ENCODE assay signal across 1 cellular context in the genomic region with DNA sequence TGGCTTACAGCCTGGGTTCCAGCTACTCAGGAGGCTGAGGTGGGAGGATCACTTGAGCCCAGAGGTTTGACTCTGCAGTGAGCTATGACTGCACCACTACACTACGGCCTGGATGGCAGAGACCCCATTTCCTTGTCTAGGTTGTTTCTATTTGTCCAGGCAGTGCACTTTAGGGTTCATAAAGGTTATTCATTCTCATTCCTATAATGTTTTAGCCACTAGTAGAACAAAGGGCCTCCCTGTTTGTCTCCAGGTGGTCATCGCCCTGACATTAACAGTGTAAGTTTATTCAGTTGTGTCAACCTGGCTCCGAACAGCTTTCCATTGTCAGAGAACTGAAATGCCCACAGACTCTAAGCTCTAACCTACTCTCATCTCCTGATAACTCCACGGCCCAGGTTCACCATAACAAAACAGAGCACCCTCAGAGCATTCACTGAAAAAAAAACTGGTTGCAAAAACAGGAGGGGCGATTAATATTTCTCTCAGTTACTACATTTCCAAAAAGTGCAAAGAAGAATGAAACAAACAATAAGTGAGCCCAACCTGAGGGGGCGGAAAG.
A peak's percentile ranks its signal among the peaks of the same experiment; 100 is the strongest.
TF ChIP-seq lines count a peak whose summit lies in the region.

No MANE protein-coding gene starts in this region.

TF ChIP-seq in HepG2, 621 proteins besides CTCF, POLR2A, EP300 and RAD21 (continued from another document and continues in another):
- TF ChIP-seq, protein P1, sequence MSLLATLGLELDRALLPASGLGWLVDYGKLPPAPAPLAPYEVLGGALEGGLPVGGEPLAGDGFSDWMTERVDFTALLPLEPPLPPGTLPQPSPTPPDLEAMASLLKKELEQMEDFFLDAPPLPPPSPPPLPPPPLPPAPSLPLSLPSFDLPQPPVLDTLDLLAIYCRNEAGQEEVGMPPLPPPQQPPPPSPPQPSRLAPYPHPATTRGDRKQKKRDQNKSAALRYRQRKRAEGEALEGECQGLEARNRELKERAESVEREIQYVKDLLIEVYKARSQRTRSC (CRISPR knock-in tag; IDR thresholded peaks at IDR 0.05; ENCODE audit: low read depth) = no peak
- TF ChIP-seq ZNF337 (CRISPR knock-in tag; IDR thresholded peaks at IDR 0.05; ENCODE audit: borderline replicate concordance, low read depth) (peak; percentile 62; the same call in 1 of the 2 replicates), HNRNPLL (IDR thresholded peaks at IDR 0.05; ENCODE audit: low read depth, low read length, poor library complexity, severe bottlenecking) (no peak), ZNF569 (CRISPR knock-in tag; IDR thresholded peaks at IDR 0.05; ENCODE audit: borderline replicate concordance) (no peak), TBX2 (CRISPR knock-in tag; IDR thresholded peaks at IDR 0.05; ENCODE audit: borderline replicate concordance) (peak; percentile 71), KLF16 (CRISPR knock-in tag; IDR thresholded peaks at IDR 0.05) (no peak), WIZ (CRISPR knock-in tag; IDR thresholded peaks at IDR 0.05) (no peak), ZBTB42 (CRISPR knock-in tag; IDR thresholded peaks at IDR 0.05) (no peak), PRDM4 (CRISPR knock-in tag; IDR thresholded peaks at IDR 0.05; ENCODE audit: borderline replicate concordance) (no peak), ZNF367 (CRISPR knock-in tag; IDR thresholded peaks at IDR 0.05; ENCODE audit: borderline replicate concordance) (no peak), SETDB1 (CRISPR knock-in tag; IDR thresholded peaks at IDR 0.05; ENCODE audit: borderline replicate concordance) (no peak), ZNF329 (CRISPR knock-in tag; IDR thresholded peaks at IDR 0.05; ENCODE audit: low read depth) (no peak), TFAP4 (IDR thresholded peaks at IDR 0.05; ENCODE audit: borderline replicate concordance, low read depth) (peak; percentile 83; the same call in 1 of the 2 replicates), ZNF670 (CRISPR knock-in tag; IDR thresholded peaks at IDR 0.05; ENCODE audit: borderline replicate concordance) (no peak), GPN1 (CRISPR knock-in tag; IDR thresholded peaks at IDR 0.05; ENCODE audit: borderline replicate concordance) (no peak), PHF20 (CRISPR knock-in tag; IDR thresholded peaks at IDR 0.05) (no peak), NFKB2 (CRISPR knock-in tag; IDR thresholded peaks at IDR 0.05; ENCODE audit: borderline replicate concordance) (no peak), ZFP90 (CRISPR knock-in tag; IDR thresholded peaks at IDR 0.05; ENCODE audit: borderline replicate concordance) (no peak), PTBP1 (IDR thresholded peaks at IDR 0.05; ENCODE audit: low read depth, low read length, poor library complexity, severe bottlenecking) (no peak), ZSCAN29 (CRISPR knock-in tag; conservative IDR thresholded peaks at IDR 0.05) (0 out of 2 replicates have a peak, but pooled peaks have one; percentile 46), XBP1 (CRISPR knock-in tag; IDR thresholded peaks at IDR 0.05) (no peak), ZNF691 (CRISPR knock-in tag; IDR thresholded peaks at IDR 0.05; ENCODE audit: borderline replicate concordance, low read depth) (peak; percentile 24; the same call in 1 of the 2 replicates), ZNF550 (CRISPR knock-in tag; IDR thresholded peaks at IDR 0.05; ENCODE audit: borderline replicate concordance) (no peak), ZNF720 (CRISPR knock-in tag; IDR thresholded peaks at IDR 0.05) (no peak), MTA1 (CRISPR knock-in tag; IDR thresholded peaks at IDR 0.05; ENCODE audit: borderline replicate concordance) (no peak), AGO1 (IDR thresholded peaks at IDR 0.05; ENCODE audit: low read depth, low read length, poor library complexity, severe bottlenecking) (no peak), TARDBP (CRISPR knock-in tag; IDR thresholded peaks at IDR 0.05) (peak; percentile 69; the same call in 1 of the 2 replicates), ZNF205 (CRISPR knock-in tag; IDR thresholded peaks at IDR 0.05) (0 out of 2 replicates have a peak, but pooled peaks have one; percentile 20), ATM (IDR thresholded peaks at IDR 0.05; ENCODE audit: borderline replicate concordance) (no peak), PAWR (CRISPR knock-in tag; IDR thresholded peaks at IDR 0.05; ENCODE audit: borderline replicate concordance) (no peak), POLR2AphosphoS2 (IDR thresholded peaks at IDR 0.05; ENCODE audit: low read depth, low read length) (no peak), TCF12 (IDR thresholded peaks at IDR 0.05) (no peak), TCF12 (CRISPR knock-in tag; IDR thresholded peaks at IDR 0.05) (0 out of 2 replicates have a peak, but pooled peaks have one; percentile 59), ZNF496 (CRISPR knock-in tag; IDR thresholded peaks at IDR 0.05; ENCODE audit: insufficient replicate concordance) (no peak), ATF3 (CRISPR knock-in tag; IDR thresholded peaks at IDR 0.05) (no peak), TBP (CRISPR knock-in tag; IDR thresholded peaks at IDR 0.05) (no peak), HNF4G (IDR thresholded peaks at IDR 0.05; ENCODE audit: borderline replicate concordance, low read depth, low read length) (no peak), HNF4G (CRISPR knock-in tag; IDR thresholded peaks at IDR 0.05; ENCODE audit: borderline replicate concordance, low read depth) (no peak), FIP1L1 (IDR thresholded peaks at IDR 0.05; ENCODE audit: borderline replicate concordance, insufficient read depth, low read depth, low read length) (no peak)
- TF ChIP-seq, protein P2, sequence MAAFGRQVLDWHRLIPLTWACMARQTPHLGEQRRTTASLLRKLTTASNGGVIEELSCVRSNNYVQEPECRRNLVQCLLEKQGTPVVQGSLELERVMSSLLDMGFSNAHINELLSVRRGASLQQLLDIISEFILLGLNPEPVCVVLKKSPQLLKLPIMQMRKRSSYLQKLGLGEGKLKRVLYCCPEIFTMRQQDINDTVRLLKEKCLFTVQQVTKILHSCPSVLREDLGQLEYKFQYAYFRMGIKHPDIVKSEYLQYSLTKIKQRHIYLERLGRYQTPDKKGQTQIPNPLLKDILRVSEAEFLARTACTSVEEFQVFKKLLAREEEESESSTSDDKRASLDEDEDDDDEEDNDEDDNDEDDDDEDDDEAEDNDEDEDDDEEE (CRISPR knock-in tag; IDR thresholded peaks at IDR 0.05) = no peak
- TF ChIP-seq, protein P3, sequence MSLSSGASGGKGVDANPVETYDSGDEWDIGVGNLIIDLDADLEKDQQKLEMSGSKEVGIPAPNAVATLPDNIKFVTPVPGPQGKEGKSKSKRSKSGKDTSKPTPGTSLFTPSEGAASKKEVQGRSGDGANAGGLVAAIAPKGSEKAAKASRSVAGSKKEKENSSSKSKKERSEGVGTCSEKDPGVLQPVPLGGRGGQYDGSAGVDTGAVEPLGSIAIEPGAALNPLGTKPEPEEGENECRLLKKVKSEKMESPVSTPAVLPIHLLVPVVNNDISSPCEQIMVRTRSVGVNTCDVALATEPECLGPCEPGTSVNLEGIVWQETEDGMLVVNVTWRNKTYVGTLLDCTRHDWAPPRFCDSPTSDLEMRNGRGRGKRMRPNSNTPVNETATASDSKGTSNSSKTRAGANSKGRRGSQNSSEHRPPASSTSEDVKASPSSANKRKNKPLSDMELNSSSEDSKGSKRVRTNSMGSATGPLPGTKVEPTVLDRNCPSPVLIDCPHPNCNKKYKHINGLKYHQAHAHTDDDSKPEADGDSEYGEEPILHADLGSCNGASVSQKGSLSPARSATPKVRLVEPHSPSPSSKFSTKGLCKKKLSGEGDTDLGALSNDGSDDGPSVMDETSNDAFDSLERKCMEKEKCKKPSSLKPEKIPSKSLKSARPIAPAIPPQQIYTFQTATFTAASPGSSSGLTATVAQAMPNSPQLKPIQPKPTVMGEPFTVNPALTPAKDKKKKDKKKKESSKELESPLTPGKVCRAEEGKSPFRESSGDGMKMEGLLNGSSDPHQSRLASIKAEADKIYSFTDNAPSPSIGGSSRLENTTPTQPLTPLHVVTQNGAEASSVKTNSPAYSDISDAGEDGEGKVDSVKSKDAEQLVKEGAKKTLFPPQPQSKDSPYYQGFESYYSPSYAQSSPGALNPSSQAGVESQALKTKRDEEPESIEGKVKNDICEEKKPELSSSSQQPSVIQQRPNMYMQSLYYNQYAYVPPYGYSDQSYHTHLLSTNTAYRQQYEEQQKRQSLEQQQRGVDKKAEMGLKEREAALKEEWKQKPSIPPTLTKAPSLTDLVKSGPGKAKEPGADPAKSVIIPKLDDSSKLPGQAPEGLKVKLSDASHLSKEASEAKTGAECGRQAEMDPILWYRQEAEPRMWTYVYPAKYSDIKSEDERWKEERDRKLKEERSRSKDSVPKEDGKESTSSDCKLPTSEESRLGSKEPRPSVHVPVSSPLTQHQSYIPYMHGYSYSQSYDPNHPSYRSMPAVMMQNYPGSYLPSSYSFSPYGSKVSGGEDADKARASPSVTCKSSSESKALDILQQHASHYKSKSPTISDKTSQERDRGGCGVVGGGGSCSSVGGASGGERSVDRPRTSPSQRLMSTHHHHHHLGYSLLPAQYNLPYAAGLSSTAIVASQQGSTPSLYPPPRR (CRISPR knock-in tag; IDR thresholded peaks at IDR 0.05; ENCODE audit: borderline replicate concordance) = peak; percentile 86
- TF ChIP-seq, protein P4, sequence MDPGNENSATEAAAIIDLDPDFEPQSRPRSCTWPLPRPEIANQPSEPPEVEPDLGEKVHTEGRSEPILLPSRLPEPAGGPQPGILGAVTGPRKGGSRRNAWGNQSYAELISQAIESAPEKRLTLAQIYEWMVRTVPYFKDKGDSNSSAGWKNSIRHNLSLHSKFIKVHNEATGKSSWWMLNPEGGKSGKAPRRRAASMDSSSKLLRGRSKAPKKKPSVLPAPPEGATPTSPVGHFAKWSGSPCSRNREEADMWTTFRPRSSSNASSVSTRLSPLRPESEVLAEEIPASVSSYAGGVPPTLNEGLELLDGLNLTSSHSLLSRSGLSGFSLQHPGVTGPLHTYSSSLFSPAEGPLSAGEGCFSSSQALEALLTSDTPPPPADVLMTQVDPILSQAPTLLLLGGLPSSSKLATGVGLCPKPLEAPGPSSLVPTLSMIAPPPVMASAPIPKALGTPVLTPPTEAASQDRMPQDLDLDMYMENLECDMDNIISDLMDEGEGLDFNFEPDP (CRISPR knock-in tag; conservative IDR thresholded peaks at IDR 0.05) = no peak
